In genomic region chr5:78908173-78908901, GRCh38 we compare ENCODE assay signal across 7 cellular contexts.
DNase-seq lines count a peak whose midpoint lies in the region; ATAC-seq, FAIRE-seq and TF ChIP-seq lines count a peak whose summit lies in the region.

No MANE protein-coding gene starts in this region.

- no peak for TF ChIP-seq CTCF in SK-N-SH (IDR thresholded peaks at IDR 0.05)

- FAIRE-seq in GM12892 (lab: Jason Lieb, UNC) = no peak

- H3K4me3 ChIP-seq in SK-N-SH (ENCODE audit: low read depth in 2 of 2, low read length in 1 of 2) = peak overlapping the region; percentile 22 to 33

- H4K20me1 ChIP-seq in SK-N-SH (ENCODE audit: insufficient read depth) = no peaks in the 10 kb centered on the region

- no peaks in the 10 kb centered on the region for H3K79me2 ChIP-seq in SK-N-SH (ENCODE audit: insufficient read depth)

- DNase-seq in SK-N-SH = peak; percentile 69
- peak; percentile 73 for DNase-seq in Right ventricle myocardium inferior (ENCODE audit: missing footprints)
- DNase-seq in renal cortical epithelial cell (ENCODE audit: low read depth) = peak; percentile 28
- no peak for DNase-seq in GM12892 (ENCODE audit: insufficient read length)
- DNase-seq in ureter (ENCODE audit: low spot score) = no peak
- DNase-seq in activated naive CD4-positive, alpha-beta T cell treated with anti-CD3 and anti-CD28 coated beads, Interleukin-2, amount 50 U/mL, for 16 hours = no peak

- H3K4me1 ChIP-seq in SK-N-SH (ENCODE audit: control insufficient read depth in 1 of 2, insufficient read depth in 2 of 2, low read depth in 1 of 2, low read length in 1 of 2) = peaks cover 28 to 30% of the 10 kb centered on the region in 2 experiments

- CTCF ChIA-PET in SK-N-SH (lab: Yijun Ruan, JAX) = interaction anchor here (0.9 to 1.2 kb wide), 7 partner anchors 12 to 374 kb away, joined by 3 to 4 read pairs (median 3); no protein-coding TSS in a partner anchor

- no peak for TF ChIP-seq POLR2A in GM12892 (IDR thresholded peaks at IDR 0.05; ENCODE audit: low read depth, low read length)

- ATAC-seq in Right ventricle myocardium inferior = peak; percentile 88

- intact Hi-C loops in Right ventricle myocardium inferior (cut with DNase I) = loop anchor here (5.0 kb wide), 1 partner anchor 261 kb away; the partner anchor contains the start of gene LHFPL2

- no peaks in the 10 kb centered on the region for H3K36me3 ChIP-seq in KOPT-K1 (ENCODE audit: insufficient read depth, low read length)
- no peaks in the 10 kb centered on the region for H3K36me3 ChIP-seq in SK-N-SH (replicated peaks in 1 of 2; ENCODE audit: control insufficient read depth in 1 of 2, insufficient read depth in 2 of 2, low read length in 1 of 2)

- no peaks in the 10 kb centered on the region for H3K27me3 ChIP-seq in SK-N-SH (ENCODE audit: insufficient read depth)

- H3K9me3 ChIP-seq in KOPT-K1 (ENCODE audit: insufficient read depth, low read length, poor library complexity, severe bottlenecking) (no peaks in the 10 kb centered on the region), SK-N-SH (no peaks in the 10 kb centered on the region)

- POLR2A ChIA-PET in SK-N-SH (lab: Yijun Ruan, JAX) = interaction anchor here (0.6 to 0.9 kb wide), 2 partner anchors 76 to 319 kb away, joined by 3 read pairs; no protein-coding TSS in a partner anchor

- 17% methylated on average over 10 of the region's 10 CpGs for WGBS in SK-N-SH (ENCODE audit: low lambda C conversion rate)

- H2AFZ ChIP-seq in SK-N-SH (ENCODE audit: low read depth) = peak overlapping the region; percentile 80; the same call in 1 of the 2 replicates

- H3K4me2 ChIP-seq in SK-N-SH = peak overlapping the region; percentile 78

- peaks cover 34% of the 10 kb centered on the region for H3F3A ChIP-seq in SK-N-SH (replicated peaks; ENCODE audit: insufficient read depth)

- no peak overlapping the region for H3K9ac ChIP-seq in SK-N-SH

- no peak; the same call in 1 of the 2 replicates for TF ChIP-seq RAD21 in SK-N-SH (IDR thresholded peaks at IDR 0.05; ENCODE audit: low read length)

- H3K9me2 ChIP-seq in SK-N-SH = no peaks in the 10 kb centered on the region

- TF ChIP-seq EP300 in SK-N-SH (IDR thresholded peaks at IDR 0.05; ENCODE audit: borderline replicate concordance in 1 of 2, low read depth in 1 of 2, low read length in 1 of 2) = peak in 1 of 2 experiments; percentile 38; a peak in 2 of 4 replicates

- H3K27ac ChIP-seq in KOPT-K1 (ENCODE audit: low read depth, low read length, poor library complexity, severe bottlenecking) (peak overlapping the region; percentile 13), SK-N-SH (ENCODE audit: low read depth in 2 of 2, low read length in 1 of 2) (peak overlapping the region; percentile 64 to 93)

TF ChIP-seq in SK-N-SH, 30 proteins besides CTCF, POLR2A, EP300 and RAD21 (continues in another document):
- no peak for TF ChIP-seq MEF2A (IDR thresholded peaks at IDR 0.05; ENCODE audit: borderline replicate concordance, low read depth)
- TF ChIP-seq POLR2AphosphoS5 (IDR thresholded peaks at IDR 0.05; ENCODE audit: low read depth, low read length) = no peak
- no peak for TF ChIP-seq TEAD4 (IDR thresholded peaks at IDR 0.05; ENCODE audit: borderline replicate concordance, insufficient read depth)
- TF ChIP-seq GATA2 (CRISPR knock-in tag; IDR thresholded peaks at IDR 0.05) = no peak; the same call in 1 of the 2 replicates
- no peak for TF ChIP-seq YY1 (IDR thresholded peaks at IDR 0.05; ENCODE audit: low read depth)
- TF ChIP-seq ZBTB33 (IDR thresholded peaks at IDR 0.05; ENCODE audit: borderline replicate concordance, low read depth) = no peak
- no peak for TF ChIP-seq TAF1 (IDR thresholded peaks at IDR 0.05; ENCODE audit: borderline replicate concordance, low read depth, low read length)
- peak; percentile 58 for TF ChIP-seq MAX (IDR thresholded peaks at IDR 0.05; ENCODE audit: low read depth)
- no peak for TF ChIP-seq RXRA (IDR thresholded peaks at IDR 0.05; ENCODE audit: borderline replicate concordance, low read depth)
- TF ChIP-seq GABPA (IDR thresholded peaks at IDR 0.05; ENCODE audit: low read depth) = no peak
- peak; percentile 73; the same call in 1 of the 2 replicates for TF ChIP-seq RCOR1 (IDR thresholded peaks at IDR 0.05; ENCODE audit: low read length)
- TF ChIP-seq JUND (IDR thresholded peaks at IDR 0.05) = no peak
- no peak for TF ChIP-seq USF1 (IDR thresholded peaks at IDR 0.05; ENCODE audit: borderline replicate concordance, low read depth)
- TF ChIP-seq CHD2 (IDR thresholded peaks at IDR 0.05; ENCODE audit: low read length, partially characterized antibody) = peak; percentile 44
- TF ChIP-seq SMC3 (IDR thresholded peaks at IDR 0.05; ENCODE audit: low read depth, low read length) = no peak
- no peak for TF ChIP-seq REST (IDR thresholded peaks at IDR 0.05; ENCODE audit: low read depth, low read length)
- TF ChIP-seq FOSL2 (IDR thresholded peaks at IDR 0.05; ENCODE audit: borderline replicate concordance, low read depth) = no peak
- peak; percentile 78 for TF ChIP-seq TCF12 (IDR thresholded peaks at IDR 0.05)
- peak; percentile 80 for TF ChIP-seq PBX3 (IDR thresholded peaks at IDR 0.05)
- TF ChIP-seq RFX5 (IDR thresholded peaks at IDR 0.05; ENCODE audit: low read length) = no peak
- TF ChIP-seq ELF1 (IDR thresholded peaks at IDR 0.05) = no peak
- TF ChIP-seq SIN3A (IDR thresholded peaks at IDR 0.05; ENCODE audit: borderline replicate concordance, low read depth, low read length) = peak; percentile 65; the same call in 1 of the 2 replicates
- TF ChIP-seq NRF1 (IDR thresholded peaks at IDR 0.05; ENCODE audit: low read depth, low read length) = no peak

Comparison
In these comparisons a context has a peak if more than half of its experiments do, and no peak if none do; other contexts are left out.
1. DNase-seq: peak in SK-N-SH (single experiment), Right ventricle myocardium inferior (single experiment) and renal cortical epithelial cell (single experiment); none in GM12892 (single experiment), ureter (single experiment) and activated naive CD4-positive, alpha-beta T cell treated with anti-CD3 and anti-CD28 coated beads, Interleukin-2, amount 50 U/mL, for 16 hours (single experiment).